Comparison of ENCODE assay signal across 29 cellular contexts in the genomic region with DNA sequence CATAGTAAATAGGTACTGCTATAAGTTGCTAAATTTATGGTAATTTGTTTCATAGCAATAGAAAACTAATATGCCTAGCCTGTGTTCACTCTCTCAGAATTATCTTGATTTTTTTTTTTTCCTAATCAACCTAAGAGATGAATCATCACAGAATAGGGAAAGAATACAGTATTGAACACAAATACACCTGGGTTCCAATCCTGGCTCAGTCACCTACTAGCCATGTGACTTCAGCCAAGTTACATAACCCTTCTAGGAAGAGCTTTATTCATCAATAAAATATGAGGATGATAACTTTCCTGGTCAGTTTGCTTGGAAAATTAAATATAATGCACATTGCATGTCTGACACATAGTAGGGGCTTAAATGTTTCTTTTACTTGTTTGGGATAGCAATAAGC.
"Had no signal": no experiment of that assay in that cellular context is flagged by ENCODE, and none has a peak within 500 bp of the region (broad histone marks: within the 10 kb centered on the region; RNA-seq: fewer than 3 reads in every experiment).

No MANE protein-coding gene starts in this region.

- H3K4me3 ChIP-seq: stomach, suprapubic skin, testis, thoracic aorta, thyroid gland, tibial artery, tibial nerve, transverse colon, upper lobe of left lung, upper lobe of right lung, uterus, vagina had no signal

- H3K4me3 Mint-ChIP-seq: stimulated activated effector memory CD8-positive, alpha-beta T cell treated with anti-CD3 and anti-CD28 coated beads, Interleukin-12 subunit alpha, Interleukin-12 subunit beta, amount 100 ng/mL, for 72 hours; stimulated activated memory B cell treated with anti-CD40 and anti-IgM and Interleukin-4, amounts not matched to agents 10 μg/mL and 1 μg/mL and 100 μg/mL, for 72 hours; stimulated activated naive B cell treated with anti-CD40 and anti-IgM and Interleukin-4, amounts not matched to agents 10 μg/mL and 1 μg/mL and 100 μg/mL, for 72 hours; stimulated activated naive CD8-positive, alpha-beta T cell treated with anti-CD3 and anti-CD28 coated beads, Interleukin-15, amount 100 ng/mL, for 72 hours; stimulated activated naive CD8-positive, alpha-beta T cell treated with anti-CD3 and anti-CD28 coated beads, Interleukin-15, Interleukin-2, amounts not matched to agents 100 ng/mL and 50 ng/mL, for 24 hours; type B pancreatic cell had no signal

- ATAC-seq: stimulated activated effector memory CD8-positive, alpha-beta T cell treated with anti-CD3 and anti-CD28 coated beads, Interleukin-12 subunit alpha, Interleukin-12 subunit beta, amount 100 ng/mL, for 72 hours; stimulated activated memory B cell treated with anti-CD40 and anti-IgM and Interleukin-4, amounts not matched to agents 10 μg/mL and 1 μg/mL and 100 μg/mL, for 72 hours; stimulated activated naive B cell treated with anti-CD40 and anti-IgM and Interleukin-4, amounts not matched to agents 10 μg/mL and 1 μg/mL and 100 μg/mL, for 72 hours; stimulated activated naive CD8-positive, alpha-beta T cell treated with anti-CD3 and anti-CD28 coated beads, Interleukin-15, amount 100 ng/mL, for 72 hours; stimulated activated naive CD8-positive, alpha-beta T cell treated with anti-CD3 and anti-CD28 coated beads, Interleukin-15, Interleukin-2, amounts not matched to agents 100 U/mL and 50 U/mL, for 24 hours; upper lobe of right lung had no signal

- H3K27ac ChIP-seq: stomach, suprapubic skin, testis, thoracic aorta, thyroid gland, tibial artery, tibial nerve, transverse colon, upper lobe of left lung, upper lobe of right lung, uterus, vagina had no signal

- H3K4me1 Mint-ChIP-seq: stimulated activated effector memory CD8-positive, alpha-beta T cell treated with anti-CD3 and anti-CD28 coated beads, Interleukin-12 subunit alpha, Interleukin-12 subunit beta, amount 100 ng/mL, for 72 hours; stimulated activated memory B cell treated with anti-CD40 and anti-IgM and Interleukin-4, amounts not matched to agents 10 μg/mL and 1 μg/mL and 100 μg/mL, for 72 hours; stimulated activated naive B cell treated with anti-CD40 and anti-IgM and Interleukin-4, amounts not matched to agents 10 μg/mL and 1 μg/mL and 100 μg/mL, for 72 hours; stimulated activated naive CD8-positive, alpha-beta T cell treated with anti-CD3 and anti-CD28 coated beads, Interleukin-15, amount 100 ng/mL, for 72 hours had no signal

- DNase-seq: stimulated activated CD4-positive, alpha-beta T cell treated with anti-CD3 and anti-CD28 coated beads, Interleukin-2, amount 100 ng/mL, for 48 hours; stimulated activated CD4-positive, alpha-beta T cell treated with anti-CD3 and anti-CD28 coated beads, Interleukin-4, amount 100 ng/mL, for 1 hour; stimulated activated CD4-positive, alpha-beta T cell treated with anti-CD3 and anti-CD28 coated beads, Interleukin-4, amount 100 ng/mL, for 24 hours; stimulated activated CD4-positive, alpha-beta T cell treated with anti-CD3 and anti-CD28 coated beads, Interleukin-4, amount 100 ng/mL, for 4 hours; stimulated activated CD8-positive, alpha-beta memory T cell treated with anti-CD3 and anti-CD28 coated beads, Interleukin-4, amount 100 ng/mL, for 48 hours; stimulated activated naive B cell treated with anti-CD40 and anti-IgM and Interleukin-4, amounts not matched to agents 10 μg/mL and 1 μg/mL and 100 μg/mL, for 72 hours; stimulated activated naive CD4-positive, alpha-beta T cell; stimulated activated naive CD4-positive, alpha-beta T cell treated with Interleukin-2 at 50 U/mL for 16 hours; stimulated activated naive CD8-positive, alpha-beta T cell treated with anti-CD3 and anti-CD28 coated beads, Interleukin-15, amount 100 ng/mL, for 72 hours; stimulated activated naive CD8-positive, alpha-beta T cell treated with anti-CD3 and anti-CD28 coated beads, Interleukin-15, Interleukin-2, amounts not matched to agents 100 U/mL and 50 U/mL, for 24 hours; stomach; substantia nigra; testis; thyroid gland; tibial artery; transverse colon; trophoblast cell; upper lobe of left lung; upper lobe of right lung; uterus had no signal

- FAIRE-seq: urothelium cell line had no signal

- H3K36me3 ChIP-seq: stomach, suprapubic skin, thoracic aorta, thyroid gland, tibial artery, tibial nerve, transverse colon, upper lobe of left lung, upper lobe of right lung, uterus, vagina had no signal

- H3K9me3 ChIP-seq: stomach, suprapubic skin, testis, thoracic aorta, thyroid gland, tibial artery, tibial nerve, transverse colon, upper lobe of left lung, upper lobe of right lung, uterus, vagina had no signal

- H3K9me3 Mint-ChIP-seq: stimulated activated effector memory CD8-positive, alpha-beta T cell treated with anti-CD3 and anti-CD28 coated beads, Interleukin-12 subunit alpha, Interleukin-12 subunit beta, amount 100 ng/mL, for 72 hours; stimulated activated memory B cell treated with anti-CD40 and anti-IgM and Interleukin-4, amounts not matched to agents 10 μg/mL and 1 μg/mL and 100 μg/mL, for 72 hours; stimulated activated naive B cell treated with anti-CD40 and anti-IgM and Interleukin-4, amounts not matched to agents 10 μg/mL and 1 μg/mL and 100 μg/mL, for 72 hours; stimulated activated naive CD8-positive, alpha-beta T cell treated with anti-CD3 and anti-CD28 coated beads, Interleukin-15, amount 100 ng/mL, for 72 hours; stimulated activated naive CD8-positive, alpha-beta T cell treated with anti-CD3 and anti-CD28 coated beads, Interleukin-15, Interleukin-2, amounts not matched to agents 100 ng/mL and 50 ng/mL, for 24 hours; type B pancreatic cell had no signal

- H3K36me3 Mint-ChIP-seq: stimulated activated effector memory CD8-positive, alpha-beta T cell treated with anti-CD3 and anti-CD28 coated beads, Interleukin-12 subunit alpha, Interleukin-12 subunit beta, amount 100 ng/mL, for 72 hours; stimulated activated memory B cell treated with anti-CD40 and anti-IgM and Interleukin-4, amounts not matched to agents 10 μg/mL and 1 μg/mL and 100 μg/mL, for 72 hours; stimulated activated naive B cell treated with anti-CD40 and anti-IgM and Interleukin-4, amounts not matched to agents 10 μg/mL and 1 μg/mL and 100 μg/mL, for 72 hours; type B pancreatic cell had no signal

- H3K4me1 ChIP-seq: stomach, suprapubic skin, testis, thyroid gland, tibial artery, tibial nerve, transverse colon, upper lobe of left lung, upper lobe of right lung, uterus, vagina had no signal

- H3K27me3 ChIP-seq: testis, upper lobe of left lung, uterus had no signal

- H3K27ac Mint-ChIP-seq: stimulated activated effector memory CD8-positive, alpha-beta T cell treated with anti-CD3 and anti-CD28 coated beads, Interleukin-12 subunit alpha, Interleukin-12 subunit beta, amount 100 ng/mL, for 72 hours; stimulated activated memory B cell treated with anti-CD40 and anti-IgM and Interleukin-4, amounts not matched to agents 10 μg/mL and 1 μg/mL and 100 μg/mL, for 72 hours; stimulated activated naive B cell treated with anti-CD40 and anti-IgM and Interleukin-4, amounts not matched to agents 10 μg/mL and 1 μg/mL and 100 μg/mL, for 72 hours; stimulated activated naive CD8-positive, alpha-beta T cell treated with anti-CD3 and anti-CD28 coated beads, Interleukin-15, amount 100 ng/mL, for 72 hours; stimulated activated naive CD8-positive, alpha-beta T cell treated with anti-CD3 and anti-CD28 coated beads, Interleukin-15, Interleukin-2, amounts not matched to agents 100 ng/mL and 50 ng/mL, for 24 hours; type B pancreatic cell had no signal
